26 cellular contexts compared by ENCODE assay signal in genomic region chr14:56723418-56723817, GRCh38.
"Had no signal": no experiment of that assay in that cellular context is flagged by ENCODE, and none has a peak within 500 bp of the region (broad histone marks: within the 10 kb centered on the region; RNA-seq: fewer than 3 reads in every experiment).

No MANE protein-coding gene starts in this region.

- H3K4me3 Mint-ChIP-seq: mesothelial cell of epicardium had no signal

- H3K27ac ChIP-seq: coronary artery, dorsolateral prefrontal cortex, esophagus squamous epithelium, gastrocnemius medialis, heart right ventricle, left lung, lower lobe of right lung had no signal

- ATAC-seq: esophagus mucosa, gastrocnemius medialis, heart right ventricle, left cardiac atrium, left lung, left ventricle myocardium superior, lower lobe of right lung had no signal

- H3K9me3 Mint-ChIP-seq: mesothelial cell of epicardium had no signal

- H3K36me3 ChIP-seq: esophagus squamous epithelium, gastrocnemius medialis, heart right ventricle, left lung, lower lobe of right lung had no signal

- H3K27ac Mint-ChIP-seq: mesothelial cell of epicardium had no signal

- H3K4me1 ChIP-seq: esophagus squamous epithelium, gastrocnemius medialis, heart right ventricle, left lung, lower lobe of right lung had no signal

- DNase-seq: dermis blood vessel endothelial cell; dorsolateral prefrontal cortex; effector CD4-positive, alpha-beta T cell; effector memory CD4-positive, alpha-beta T cell; esophagus squamous epithelium; foreskin fibroblast; foreskin melanocyte; gastrocnemius medialis; glutamatergic neuron; head of caudate nucleus; heart right ventricle; hippocampal formation; left cardiac atrium; left lung; left ventricle myocardium superior; lower lobe of right lung; mesenchymal stem cell; mucosa of descending colon; naive B cell had no signal

- H3K4me1 Mint-ChIP-seq: mesothelial cell of epicardium, naive B cell had no signal

- H3K36me3 Mint-ChIP-seq: mesothelial cell of epicardium, naive B cell had no signal

- FAIRE-seq: colon, endothelial cell of umbilical vein, islet of Langerhans, keratinocyte had no signal

- H3K27me3 ChIP-seq: gastrocnemius medialis, left lung had no signal

- H3K4me3 ChIP-seq: coronary artery, dorsolateral prefrontal cortex, esophagus squamous epithelium, gastrocnemius medialis, heart right ventricle, left lung, lower lobe of right lung, mucosa of descending colon had no signal
